In genomic region chr4:152630361-152630760, GRCh38 we compare ENCODE assay signal across 9 cellular contexts.
"Had no signal": no experiment of that assay in that cellular context is flagged by ENCODE, and none has a peak within 500 bp of the region (broad histone marks: within the 10 kb centered on the region; RNA-seq: fewer than 3 reads in every experiment).

No MANE protein-coding gene starts in this region.

- FAIRE-seq: H1, H54, HTR-8/SVneo had no signal

- DNase-seq: HFFc6, IMR-90, KBM-7 had no signal

- H3K27ac ChIP-seq: KMS-11 had no signal

- H3K4me3 ChIP-seq: GM23338, HAP-1 had no signal

- H3K36me3 ChIP-seq: HAP-1 had no signal

- H3K9me3 ChIP-seq: HAP-1 had no signal
